Comparison of ENCODE assay signal across 13 cellular contexts in the genomic region with DNA sequence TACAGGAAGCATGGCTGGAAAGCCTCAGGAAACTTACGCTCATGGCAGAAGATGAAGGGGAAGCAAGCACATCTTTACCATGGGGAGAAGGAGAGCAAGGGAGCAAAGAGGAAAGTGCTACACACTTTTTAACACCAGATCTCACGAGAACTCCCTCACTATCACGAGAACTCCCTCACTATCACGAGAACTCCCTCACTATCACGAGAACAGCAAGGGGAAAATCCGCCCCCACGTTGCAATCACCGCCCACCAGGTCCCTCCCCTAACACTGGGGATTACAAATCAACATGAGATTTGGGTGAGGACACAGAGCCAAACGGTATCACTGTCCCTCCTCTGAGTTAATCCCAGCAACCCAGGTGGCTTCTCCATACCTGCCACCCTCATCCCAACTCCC.
"Had no signal": no experiment of that assay in that cellular context is flagged by ENCODE, and none has a peak within 500 bp of the region (broad histone marks: within the 10 kb centered on the region; RNA-seq: fewer than 3 reads in every experiment).

No MANE protein-coding gene starts in this region.

- H3K9me3 Mint-ChIP-seq: activated CD4-positive, alpha-beta T cell treated with anti-CD3 and anti-CD28 coated beads, Interleukin-2, amount 10 ng/mL, durations not matched to agents 24 days and 14 days; activated naive CD4-positive, alpha-beta T cell treated with anti-CD3 and anti-CD28 coated beads for 36 hours; natural killer cell treated with Interleukin-12 subunit alpha and Interleukin-12 subunit beta and Interleukin-15 and Interleukin-18, amount 100 ng/mL, for 72 hours; T-helper 1 cell treated with Interleukin-12 subunit alpha and Interleukin-12 subunit beta and Interleukin-4 antibody, amounts not matched to agents 30 μg/mL and 1 μg/mL, for 36 hours had no signal

- H3K36me3 ChIP-seq: suprapubic skin, upper lobe of right lung had no signal

- H3K36me3 Mint-ChIP-seq: natural killer cell treated with Interleukin-12 subunit alpha and Interleukin-12 subunit beta and Interleukin-15 and Interleukin-18, amount 100 ng/mL, for 72 hours had no signal

- DNase-seq: activated B cell treated with CpG ODN at 0.5 μM for 24 hours; activated CD4-positive, alpha-beta T cell treated with anti-CD3 and anti-CD28 coated beads, Interleukin-2, amount 10 ng/mL, durations not matched to agents 24 days and 14 days; activated naive CD4-positive, alpha-beta T cell treated with anti-CD3 and anti-CD28 coated beads for 36 hours; caudate nucleus; left cardiac atrium; mammary epithelial cell; stimulated activated CD4-positive, alpha-beta T cell treated with anti-CD3 and anti-CD28 coated beads, Interleukin-4, amount 100 ng/mL, for 1 hour; stimulated activated CD8-positive, alpha-beta memory T cell treated with anti-CD3 and anti-CD28 coated beads, Interleukin-4, amount 100 ng/mL, for 48 hours; stimulated activated naive CD8-positive, alpha-beta T cell treated with anti-CD3 and anti-CD28 coated beads, Interleukin-15, Interleukin-2, amounts not matched to agents 100 U/mL and 50 U/mL, for 24 hours had no signal

- H3K4me3 ChIP-seq: upper lobe of right lung had no signal

- H3K27ac Mint-ChIP-seq: activated B cell treated with CpG ODN at 0.5 μM for 24 hours; activated CD4-positive, alpha-beta T cell treated with anti-CD3 and anti-CD28 coated beads, Interleukin-2, amount 10 ng/mL, durations not matched to agents 24 days and 14 days; activated naive CD4-positive, alpha-beta T cell treated with anti-CD3 and anti-CD28 coated beads for 36 hours; natural killer cell treated with Interleukin-12 subunit alpha and Interleukin-12 subunit beta and Interleukin-15 and Interleukin-18, amount 100 ng/mL, for 72 hours; T-helper 1 cell treated with Interleukin-12 subunit alpha and Interleukin-12 subunit beta and Interleukin-4 antibody, amounts not matched to agents 30 μg/mL and 1 μg/mL, for 36 hours had no signal

- H3K4me3 Mint-ChIP-seq: activated B cell treated with CpG ODN at 0.5 μM for 24 hours; activated CD4-positive, alpha-beta T cell treated with anti-CD3 and anti-CD28 coated beads, Interleukin-2, amount 10 ng/mL, durations not matched to agents 24 days and 14 days; activated naive CD4-positive, alpha-beta T cell treated with anti-CD3 and anti-CD28 coated beads for 36 hours; natural killer cell treated with Interleukin-12 subunit alpha and Interleukin-12 subunit beta and Interleukin-15 and Interleukin-18, amount 100 ng/mL, for 72 hours; T-helper 1 cell treated with Interleukin-12 subunit alpha and Interleukin-12 subunit beta and Interleukin-4 antibody, amounts not matched to agents 30 μg/mL and 1 μg/mL, for 36 hours had no signal

- H3K27me3 ChIP-seq: suprapubic skin, upper lobe of right lung had no signal

- H3K27me3 Mint-ChIP-seq: activated CD4-positive, alpha-beta T cell treated with anti-CD3 and anti-CD28 coated beads, Interleukin-2, amount 10 ng/mL, durations not matched to agents 24 days and 14 days had no signal

- ATAC-seq: natural killer cell treated with Interleukin-12 subunit alpha and Interleukin-12 subunit beta and Interleukin-15 and Interleukin-18, amount 100 ng/mL, for 72 hours; stimulated activated naive CD8-positive, alpha-beta T cell treated with anti-CD3 and anti-CD28 coated beads, Interleukin-15, Interleukin-2, amounts not matched to agents 100 U/mL and 50 U/mL, for 24 hours had no signal

- H3K9me3 ChIP-seq: suprapubic skin, upper lobe of right lung had no signal

- H3K4me1 Mint-ChIP-seq: activated B cell treated with CpG ODN at 0.5 μM for 24 hours; activated CD4-positive, alpha-beta T cell treated with anti-CD3 and anti-CD28 coated beads, Interleukin-2, amount 10 ng/mL, durations not matched to agents 24 days and 14 days had no signal
